In the genomic region with DNA sequence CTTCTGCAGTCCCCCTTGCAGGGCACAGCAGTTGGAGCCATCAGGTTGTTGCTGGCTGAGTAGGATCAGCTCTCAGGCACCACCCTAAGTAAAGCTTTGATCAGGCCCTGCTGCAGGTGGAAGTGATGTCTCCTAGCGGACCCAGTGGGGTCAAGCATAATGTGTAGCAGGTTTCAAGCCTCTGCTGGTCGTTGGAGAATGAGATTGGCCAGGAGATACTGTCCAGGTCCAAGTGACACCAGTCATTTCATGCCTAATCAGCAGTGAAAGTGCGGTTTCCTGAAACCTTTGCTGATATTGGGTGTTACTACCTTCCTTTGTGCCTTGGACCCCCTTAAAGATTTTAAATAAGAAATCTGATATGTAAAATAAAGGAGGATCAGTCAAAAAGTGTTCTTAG, we compare ENCODE assay signal across 1 cellular context.
TF ChIP-seq lines count a peak whose summit lies in the region.

No MANE protein-coding gene starts in this region.

TF ChIP-seq in IMR-90, 13 proteins besides CTCF, POLR2A, EP300 and RAD21 (continued from another document):
- no peak for TF ChIP-seq ELK1 (IDR thresholded peaks at IDR 0.05; ENCODE audit: borderline replicate concordance, low read depth, low read length)
- no peak for TF ChIP-seq RCOR1 (IDR thresholded peaks at IDR 0.05; ENCODE audit: insufficient replicate concordance, low read length)
- no peak for TF ChIP-seq MAFK (IDR thresholded peaks at IDR 0.05; ENCODE audit: low read depth, low read length)
- no peak for TF ChIP-seq MXI1 (IDR thresholded peaks at IDR 0.05; ENCODE audit: borderline replicate concordance, low read depth, low read length)
- TF ChIP-seq CHD1 (IDR thresholded peaks at IDR 0.05; ENCODE audit: low read depth, low read length): no peak
- no peak for TF ChIP-seq BHLHE40 (IDR thresholded peaks at IDR 0.05; ENCODE audit: low read depth, low read length)
- no peak for TF ChIP-seq SMC3 (IDR thresholded peaks at IDR 0.05; ENCODE audit: low read depth, low read length)
- no peak for TF ChIP-seq RFX5 (IDR thresholded peaks at IDR 0.05; ENCODE audit: low read depth, low read length)
TF ChIP-seq in IMR-90: peak in this region for 0.
